Comparison of ENCODE assay signal across 9 cellular contexts in the genomic region with DNA sequence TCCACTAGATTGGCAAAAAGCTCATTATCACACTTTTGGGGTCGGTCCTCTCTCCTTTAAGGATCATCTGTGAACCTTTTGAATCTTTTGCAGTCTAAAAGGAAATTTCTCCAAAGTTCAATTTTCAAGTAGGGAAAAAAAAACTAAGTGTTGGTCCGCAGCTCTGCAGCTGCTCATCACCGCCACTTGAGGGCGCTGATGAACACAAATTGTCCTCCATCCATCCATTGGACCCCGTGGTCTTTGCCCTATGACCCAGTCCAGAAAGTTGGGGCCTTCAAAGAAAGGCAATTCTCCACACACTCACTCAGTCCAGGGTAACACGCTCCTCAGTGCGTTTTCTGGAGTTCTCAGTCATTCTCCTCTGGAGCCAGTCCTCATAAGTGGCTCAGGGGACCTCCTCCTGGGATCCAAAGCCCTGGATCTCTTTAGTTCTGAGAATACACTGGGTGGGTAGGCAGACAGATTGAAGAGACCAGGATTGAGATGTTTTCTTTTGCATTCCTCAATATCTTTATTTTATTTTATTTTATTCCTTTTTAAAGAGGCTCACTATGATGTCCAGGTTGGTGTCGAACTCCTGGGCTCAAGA.
A peak's percentile ranks its signal among the peaks of the same experiment; 100 is the strongest.
DNase-seq lines count a peak whose midpoint lies in the region; ATAC-seq, FAIRE-seq and TF ChIP-seq lines count a peak whose summit lies in the region.
"Had no signal": no experiment of that assay in that cellular context is flagged by ENCODE, and none has a peak within 500 bp of the region (broad histone marks: within the 10 kb centered on the region; RNA-seq: fewer than 3 reads in every experiment).

No MANE protein-coding gene starts in this region.

- ATAC-seq in K562 (peak; percentile 77), HG02623 (IDR thresholded peaks at IDR 0.05; ENCODE audit: unreplicated experiment) (no peak), GM21825 (IDR thresholded peaks at IDR 0.05; ENCODE audit: unreplicated experiment) (no peak)

- FAIRE-seq in K562 (lab: Jason Lieb, UNC) = peak; percentile 29

- no peaks in the 10 kb centered on the region for H3K79me1 ChIP-seq in mesenchymal stem cell (replicated peaks; ENCODE audit: low read length, poor library complexity, severe bottlenecking)

- H4K20me1 ChIP-seq in K562 (replicated peaks; ENCODE audit: control insufficient read depth, insufficient read depth, low read length) = no peaks in the 10 kb centered on the region

- H2BK12ac ChIP-seq in mesenchymal stem cell (ENCODE audit: low read length in 2 of 2) = no peak overlapping the region

- in situ Hi-C loops in K562 (cut with MboI) = loop anchor here (25.0 kb wide), 1 partner anchor 558 kb away; no protein-coding TSS in a partner anchor

- H3K4me2 ChIP-seq in K562 (ENCODE audit: insufficient read depth, low read length) (no peak overlapping the region), mesenchymal stem cell (ENCODE audit: low read length, poor library complexity, severe bottlenecking) (no peak overlapping the region)

- no peaks in the 10 kb centered on the region for H3K4me1 ChIP-seq in K562 (replicated peaks in 1 of 2; ENCODE audit: control insufficient read depth in 2 of 2, insufficient read depth in 2 of 2, low read length in 2 of 2)
- H3K4me1 ChIP-seq in mesenchymal stem cell (ENCODE audit: control insufficient read depth, insufficient read depth, low read depth, low read length) = no peaks in the 10 kb centered on the region

- intact Hi-C loops in K562 (cut with micrococcal nuclease) = loop anchor here (5.0 to 10.0 kb wide), 2 partner anchors 381 to 548 kb away; no protein-coding TSS in a partner anchor

- H2AFZ ChIP-seq in K562 (ENCODE audit: low read depth, low read length) (no peak overlapping the region), mesenchymal stem cell (ENCODE audit: low read depth, low read length) (no peak overlapping the region)

- no peaks in the 10 kb centered on the region for H3K9me1 ChIP-seq in K562 (ENCODE audit: control insufficient read depth, insufficient read depth, low read length)

- POLR2A ChIA-PET in HEK293T (lab: Yijun Ruan, JAX) (no interaction called here), K562 (lab: Yijun Ruan, JAX) (interaction anchor here (0.6 kb wide), 1 partner anchor 1031 kb away, joined by 4 read pairs; no protein-coding TSS in a partner anchor)

- H3K79me2 ChIP-seq in K562 (ENCODE audit: control insufficient read depth, insufficient read depth, low read length) = no peaks in the 10 kb centered on the region

- WGBS in K562 (ENCODE audit: insufficient coverage, low coverage, missing lambda C conversion rate) = under 1% methylated on average over 8 of the region's 8 CpGs
- 26% methylated on average over 5 of the region's 8 CpGs for WGBS in mesenchymal stem cell

- TF ChIP-seq EP300 in K562 (IDR thresholded peaks at IDR 0.05; ENCODE audit: low read length) = no peak

- no peak overlapping the region for H2BK15ac ChIP-seq in mesenchymal stem cell (ENCODE audit: low read depth, poor library complexity, severe bottlenecking)

- CTCF ChIA-PET in HEK293T (lab: Yijun Ruan, JAX) = interaction anchor here (0.6 kb wide), 1 partner anchor 1026 kb away, joined by 3 read pairs; no protein-coding TSS in a partner anchor
- CTCF ChIA-PET in K562 (lab: Yijun Ruan, JAX; ENCODE audit: low intra/inter-chr PET ratio) = interaction anchor here (0.6 kb wide), 1 partner anchor 246 kb away, joined by 3 read pairs; no protein-coding TSS in a partner anchor

- H3K23ac ChIP-seq in mesenchymal stem cell (ENCODE audit: low read length in 2 of 2) = no peak overlapping the region

- H3K4me3 ChIP-seq in K562 (no peak overlapping the region), mesenchymal stem cell (ENCODE audit: insufficient read depth in 1 of 2, low read depth in 1 of 2, low read length in 2 of 2) (no peak overlapping the region)

- H4K91ac ChIP-seq in mesenchymal stem cell (ENCODE audit: low read length) = no peak overlapping the region

- H2BK5ac ChIP-seq in mesenchymal stem cell (ENCODE audit: low read depth, low read length, poor library complexity, severe bottlenecking) = no peak overlapping the region

- H3K14ac ChIP-seq in mesenchymal stem cell (ENCODE audit: low read length in 2 of 2) = no peak overlapping the region

- H4K8ac ChIP-seq in mesenchymal stem cell (ENCODE audit: low read length) = no peak overlapping the region

- H3K27ac ChIP-seq in K562 (ENCODE audit: extremely low read depth, low read depth, low read length) (no peak overlapping the region), mesenchymal stem cell (ENCODE audit: low read length, poor library complexity, severe bottlenecking) (no peak overlapping the region)

- no peak overlapping the region for H3K9ac ChIP-seq in K562 (ENCODE audit: insufficient read depth in 1 of 2, low read depth in 2 of 2, low read length in 2 of 2)
- H3K9ac ChIP-seq in mesenchymal stem cell (ENCODE audit: low read length) = no peak overlapping the region

- H3K27me3 ChIP-seq in K562 (ENCODE audit: control insufficient read depth in 2 of 2, insufficient read depth in 2 of 2, low read length in 2 of 2) (no peaks in the 10 kb centered on the region), mesenchymal stem cell (ENCODE audit: control insufficient read depth in 1 of 2, insufficient read depth in 1 of 2, low read length in 2 of 2) (no peaks in the 10 kb centered on the region)

- H3K4ac ChIP-seq in mesenchymal stem cell (ENCODE audit: low read depth in 1 of 2, low read length in 2 of 2) = no peak overlapping the region

- TF ChIP-seq POLR2A in K562 (conservative IDR thresholded peaks at IDR 0.05) = no peak

- peak; percentile 53 to 78 (median 70); a peak in 5 of 6 replicates for TF ChIP-seq CTCF in K562 (IDR thresholded peaks at IDR 0.05 in 2 of 3, conservative IDR thresholded peaks at IDR 0.05 in 1 of 3; ENCODE audit: insufficient read depth in 2 of 3, low read depth in 1 of 3, low read length in 3 of 3)

- H3K9me3 ChIP-seq in K562 (replicated peaks; ENCODE audit: control insufficient read depth, insufficient read depth, low read depth, low read length) (no peaks in the 10 kb centered on the region), mesenchymal stem cell (ENCODE audit: control insufficient read depth, low read length) (no peaks in the 10 kb centered on the region)

- no peak overlapping the region for H2AK5ac ChIP-seq in mesenchymal stem cell (ENCODE audit: low read length, severe bottlenecking)

- no peak overlapping the region for H2BK120ac ChIP-seq in mesenchymal stem cell (ENCODE audit: low read depth, low read length)

- DNase-seq in Daoy (ENCODE audit: low read depth) = peak; percentile 15
- DNase-seq in HEK293T (ENCODE audit: extremely low spot score) = peak; percentile 65
- peak; percentile 32 to 48 (median 40) for DNase-seq in K562 (ENCODE audit: extremely low read depth in 1 of 4, low spot score in 3 of 4)
- peak; percentile 3 for DNase-seq in mesenchymal stem cell
- DNase-seq in COR-L47 (lab: John Stamatoyannopoulos, UW) = no peak
- DNase-seq in activated naive CD4-positive, alpha-beta T cell treated with Interleukin-2 at 50 U/mL for 16 hours = no peak
- DNase-seq: SHP77 treated with DMSO at 0.1 percent for 48 hours had no signal

- peak; percentile 59 to 67 for TF ChIP-seq RAD21 in K562 (CRISPR knock-in tag; conservative IDR thresholded peaks at IDR 0.05 in 1 of 2, IDR thresholded peaks at IDR 0.05 in 1 of 2)

- no TSS peak for BruUV-seq in K562 (replicated peaks; lab: Mats Ljungman, UMichigan)

- no peak overlapping the region for H3K18ac ChIP-seq in mesenchymal stem cell (ENCODE audit: low read depth in 1 of 2, low read length in 2 of 2)

- H3K36me3 ChIP-seq in K562 (ENCODE audit: control insufficient read depth, insufficient read depth, low read length) = no peaks in the 10 kb centered on the region
- no peaks in the 10 kb centered on the region for H3K36me3 ChIP-seq in mesenchymal stem cell (ENCODE audit: control insufficient read depth in 1 of 2, insufficient read depth in 2 of 2, low read depth in 1 of 2, low read length in 2 of 2)

TF ChIP-seq in HEK293T, 16 proteins besides CTCF, POLR2A, EP300 and RAD21:
- TF ChIP-seq ZNF384 (IDR thresholded peaks at IDR 0.05) (0 out of 2 replicates have a peak, but pooled peaks have one; percentile 39), LEF1 (IDR thresholded peaks at IDR 0.05; ENCODE audit: borderline replicate concordance) (no peak)

TF ChIP-seq in K562, 482 proteins besides CTCF, POLR2A, EP300 and RAD21 (continues in another document):
- TF ChIP-seq NR2C1 (IDR thresholded peaks at IDR 0.05) (no peak), NR2C1 (tag; IDR thresholded peaks at IDR 0.05) (peak; percentile 51; the same call in 1 of the 2 replicates), NR2C2 (CRISPR knock-in tag; IDR thresholded peaks at IDR 0.05) (no peak), NR2C2 (tag; IDR thresholded peaks at IDR 0.05) (peak; percentile 33; the same call in 1 of the 2 replicates), HDAC6 (IDR thresholded peaks at IDR 0.05; ENCODE audit: low read depth, low read length) (no peak), SMC3 (conservative IDR thresholded peaks at IDR 0.05; ENCODE audit: insufficient read depth, low read depth, low read length) (peak; percentile 42), FOXK2 (conservative IDR thresholded peaks at IDR 0.05 in 1 of 2, IDR thresholded peaks at IDR 0.05 in 1 of 2; ENCODE audit: low read depth in 2 of 2) (no peak)
- TF ChIP-seq, protein P1, sequence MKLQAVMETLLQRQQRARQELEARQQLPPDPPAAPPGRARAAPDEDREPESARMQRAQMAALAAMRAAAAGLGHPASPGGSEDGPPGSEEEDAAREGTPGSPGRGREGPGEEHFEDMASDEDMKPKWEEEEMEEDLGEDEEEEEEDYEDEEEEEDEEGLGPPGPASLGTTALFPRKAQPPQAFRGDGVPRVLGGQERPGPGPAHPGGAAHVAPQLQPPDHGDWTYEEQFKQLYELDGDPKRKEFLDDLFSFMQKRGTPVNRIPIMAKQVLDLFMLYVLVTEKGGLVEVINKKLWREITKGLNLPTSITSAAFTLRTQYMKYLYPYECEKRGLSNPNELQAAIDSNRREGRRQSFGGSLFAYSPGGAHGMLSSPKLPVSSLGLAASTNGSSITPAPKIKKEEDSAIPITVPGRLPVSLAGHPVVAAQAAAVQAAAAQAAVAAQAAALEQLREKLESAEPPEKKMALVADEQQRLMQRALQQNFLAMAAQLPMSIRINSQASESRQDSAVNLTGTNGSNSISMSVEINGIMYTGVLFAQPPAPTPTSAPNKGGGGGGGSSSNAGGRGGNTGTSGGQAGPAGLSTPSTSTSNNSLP (IDR thresholded peaks at IDR 0.05; ENCODE audit: borderline replicate concordance, low read depth, low read length) = no peak

Comparison
In these comparisons a context has a peak if more than half of its experiments do, and no peak if none do; other contexts are left out.
1. DNase-seq: peak in Daoy (single experiment), HEK293T (single experiment), K562 (4 of 4) and mesenchymal stem cell (single experiment); none in COR-L47 (single experiment) and activated naive CD4-positive, alpha-beta T cell treated with Interleukin-2 at 50 U/mL for 16 hours (single experiment).